In the genomic region with DNA sequence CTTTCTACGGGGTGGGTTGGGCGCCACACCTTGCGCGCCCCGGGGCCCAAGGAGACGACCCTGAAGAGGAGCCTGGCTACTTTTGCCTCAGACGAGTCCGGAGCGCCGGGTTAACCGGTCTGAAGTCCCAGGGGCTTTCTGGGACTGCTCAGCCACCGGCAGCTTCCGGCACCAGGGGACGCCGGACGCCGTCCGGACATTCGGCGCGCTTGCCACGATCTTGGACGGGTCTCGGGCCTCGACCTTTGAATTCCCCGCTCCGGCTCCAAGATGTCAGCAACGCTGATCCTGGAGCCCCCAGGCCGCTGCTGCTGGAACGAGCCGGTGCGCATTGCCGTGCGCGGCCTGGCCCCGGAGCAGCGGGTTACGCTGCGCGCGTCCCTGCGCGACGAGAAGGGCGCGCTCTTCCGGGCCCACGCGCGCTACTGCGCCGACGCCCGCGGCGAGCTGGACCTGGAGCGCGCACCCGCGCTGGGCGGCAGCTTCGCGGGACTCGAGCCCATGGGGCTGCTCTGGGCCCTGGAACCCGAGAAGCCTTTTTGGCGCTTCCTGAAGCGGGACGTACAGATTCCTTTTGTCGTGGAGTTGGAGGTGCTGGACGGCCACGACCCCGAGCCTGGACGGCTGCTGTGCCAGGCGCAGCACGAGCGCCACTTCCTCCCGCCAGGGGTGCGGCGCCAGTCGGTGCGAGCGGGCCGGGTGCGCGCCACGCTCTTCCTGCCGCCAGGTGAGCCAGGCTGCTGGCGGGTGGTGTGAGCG, we compare ENCODE assay signal across 8 cellular contexts. TPM values are rescaled to one million over a fixed set of nuclear protein-coding genes. Genes with fewer than 3 reads are reported as not detected.
DNase-seq lines count a peak whose midpoint lies in the region; ATAC-seq, FAIRE-seq and TF ChIP-seq lines count a peak whose summit lies in the region.

A gene with protein sequence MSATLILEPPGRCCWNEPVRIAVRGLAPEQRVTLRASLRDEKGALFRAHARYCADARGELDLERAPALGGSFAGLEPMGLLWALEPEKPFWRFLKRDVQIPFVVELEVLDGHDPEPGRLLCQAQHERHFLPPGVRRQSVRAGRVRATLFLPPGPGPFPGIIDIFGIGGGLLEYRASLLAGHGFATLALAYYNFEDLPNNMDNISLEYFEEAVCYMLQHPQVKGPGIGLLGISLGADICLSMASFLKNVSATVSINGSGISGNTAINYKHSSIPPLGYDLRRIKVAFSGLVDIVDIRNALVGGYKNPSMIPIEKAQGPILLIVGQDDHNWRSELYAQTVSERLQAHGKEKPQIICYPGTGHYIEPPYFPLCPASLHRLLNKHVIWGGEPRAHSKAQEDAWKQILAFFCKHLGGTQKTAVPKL (plus strand): TSS at position 184 of the 759 bp plus-strand sequence. CDS start 87 bp downstream, at position 271.

- H3K4me3 ChIP-seq in CD4-positive, CD25-positive, alpha-beta regulatory T cell (ENCODE audit: low read depth, low read length), result peak within 1 kb of the TSS; percentile 62
- H3K4me3 ChIP-seq in pancreas, result peak within 1 kb of the TSS; percentile 54 to 84 (median 60)

- no peaks in the 10 kb centered on the region for H3K36me3 ChIP-seq in CD4-positive, CD25-positive, alpha-beta regulatory T cell (ENCODE audit: control insufficient read depth, insufficient read depth, low read length)
- no peaks in the 10 kb centered on the region for H3K36me3 ChIP-seq in pancreas

- no peaks in the 10 kb centered on the region for H3K36me3 Mint-ChIP-seq in CD4-positive, CD25-positive, alpha-beta regulatory T cell
- peaks cover 4% of the 10 kb centered on the region for H3K36me3 Mint-ChIP-seq in glutamatergic neuron (ENCODE audit: unreplicated experiment)

- DNase-seq in CD4-positive, CD25-positive, alpha-beta regulatory T cell, result peak; percentile 22 to 74 (median 71)
- DNase-seq in NOMO-1 treated with DMSO at 0.1 percent for 48 hours (lab: John Stamatoyannopoulos, UW; ENCODE audit: unreplicated experiment) (peak; percentile 39), glutamatergic neuron (peak; percentile 38), pancreas (peak; percentile 34 to 81 (median 56))
- peak; percentile 31 for DNase-seq in activated T-helper 9 cell treated with anti-CD3 and anti-CD28 coated beads, Interleukin-2, amount 50 U/mL, for 16 hours (ENCODE audit: low read depth)

- no peaks in the 10 kb centered on the region for H3K27me3 ChIP-seq in CD4-positive, CD25-positive, alpha-beta regulatory T cell (ENCODE audit: control insufficient read depth, insufficient read depth, low read length)
- H3K27me3 ChIP-seq in pancreas, result no peaks in the 10 kb centered on the region

- H3K27me3 Mint-ChIP-seq in CD4-positive, CD25-positive, alpha-beta regulatory T cell, result no peaks in the 10 kb centered on the region
- peaks cover 8% of the 10 kb centered on the region for H3K27me3 Mint-ChIP-seq in glutamatergic neuron (ENCODE audit: unreplicated experiment)

- TF ChIP-seq CTCF in glutamatergic neuron (IDR thresholded peaks at IDR 0.05; ENCODE audit: partially characterized antibody, unreplicated experiment), result no peak
- peak in 3 of 4 donors; percentile 13 to 34 (median 19) for TF ChIP-seq CTCF in pancreas (IDR thresholded peaks at IDR 0.05)

- peaks cover 0 to 11% (median 2%) of the 10 kb centered on the region in 4 donors for H3K4me1 Mint-ChIP-seq in CD4-positive, CD25-positive, alpha-beta regulatory T cell
- no peaks in the 10 kb centered on the region for H3K4me1 Mint-ChIP-seq in glutamatergic neuron (ENCODE audit: low read depth, unreplicated experiment)

- 1% methylated on average over 79 to 89 of the region's 89 CpGs for WGBS in pancreas, 2 donors

- intact Hi-C loops in pancreas (cut with DNase I), result no loop called here

- FAIRE-seq in pancreas (lab: Jason Lieb, UNC), result no peak

- peak; percentile 80 to 84 for ATAC-seq in CD4-positive, CD25-positive, alpha-beta regulatory T cell (ENCODE audit: low read depth in 2 of 2)
- peak; percentile 74 for ATAC-seq in GM19463 (IDR thresholded peaks at IDR 0.05; ENCODE audit: unreplicated experiment)
- peak; percentile 88 to 95 (median 94) for ATAC-seq in pancreas
- ATAC-seq in HG02938 (IDR thresholded peaks at IDR 0.05; ENCODE audit: unreplicated experiment), result no peak
- no peak for ATAC-seq in GM18517 (IDR thresholded peaks at IDR 0.05; ENCODE audit: unreplicated experiment)

- peak within 1 kb of the TSS; percentile 65 to 87 (median 80) for H3K27ac Mint-ChIP-seq in CD4-positive, CD25-positive, alpha-beta regulatory T cell
- no peak within 1 kb of the TSS for H3K27ac Mint-ChIP-seq in glutamatergic neuron (ENCODE audit: unreplicated experiment)

- H3K27ac ChIP-seq in CD4-positive, CD25-positive, alpha-beta regulatory T cell (ENCODE audit: insufficient read depth, low read length, poor library complexity, severe bottlenecking), result peak within 1 kb of the TSS; percentile 19
- peak within 1 kb of the TSS in 3 of 4 donors; percentile 53 to 66 (median 55) for H3K27ac ChIP-seq in pancreas

- H3K9me3 Mint-ChIP-seq in CD4-positive, CD25-positive, alpha-beta regulatory T cell, result no peaks in the 10 kb centered on the region
- H3K9me3 Mint-ChIP-seq in glutamatergic neuron (ENCODE audit: unreplicated experiment), result no peaks in the 10 kb centered on the region

- H3K4me3 Mint-ChIP-seq in CD4-positive, CD25-positive, alpha-beta regulatory T cell, result peak within 1 kb of the TSS; percentile 79 to 87 (median 83)
- peak within 1 kb of the TSS; percentile 61 for H3K4me3 Mint-ChIP-seq in glutamatergic neuron (ENCODE audit: unreplicated experiment)

- H3K4me1 ChIP-seq in CD4-positive, CD25-positive, alpha-beta regulatory T cell (ENCODE audit: control insufficient read depth, insufficient read depth, low read length, poor library complexity, severe bottlenecking), result peaks cover 4% of the 10 kb centered on the region
- H3K4me1 ChIP-seq in pancreas, result no peaks in the 10 kb centered on the region

- no peaks in the 10 kb centered on the region for H3K9me3 ChIP-seq in CD4-positive, CD25-positive, alpha-beta regulatory T cell (ENCODE audit: control insufficient read depth in 2 of 2, low read length in 2 of 2)
- no peaks in the 10 kb centered on the region for H3K9me3 ChIP-seq in pancreas

RNA-seq across cellular contexts. Expression of the gene that starts here (rescaled TPM):
- total RNA-seq in CD4-positive, CD25-positive, alpha-beta regulatory T cell, result 1.1 TPM
- 1 to 10 TPM; 2.6 to 6.7 (median 3.9) TPM for polyA plus RNA-seq in CD4-positive, CD25-positive, alpha-beta regulatory T cell
- not detected for total RNA-seq in glutamatergic neuron (ENCODE audit: unreplicated experiment)
- 1 to 10 TPM in 4 of 6 donors, under 1 TPM in 1, not detected in 1; 0.59 to 1.9 (median 1.2) TPM for total RNA-seq in pancreas
- under 1 TPM; 0.68 to 0.75 TPM for polyA plus RNA-seq in pancreas

Comparison
In these comparisons a context has a peak if more than half of its experiments do, and no peak if none do; other contexts are left out.
1. Peak in DNase-seq in glutamatergic neuron; RNA of the gene not detected or under 1 TPM.
2. ATAC-seq: peak in CD4-positive, CD25-positive, alpha-beta regulatory T cell (2 of 2), GM19463 (single experiment) and pancreas (4 of 4); none in HG02938 (single experiment) and GM18517 (single experiment).
3. Peak in every context shown above with its lines, with median percentiles within 50 percentile points of each other: DNase-seq.